ENCODE assay signal across 16 cellular contexts in genomic region chr19:8338835-8339234, GRCh38.
"Had no signal": no experiment of that assay in that cellular context is flagged by ENCODE, and none has a peak within 500 bp of the region (broad histone marks: within the 10 kb centered on the region; RNA-seq: fewer than 3 reads in every experiment).

No MANE protein-coding gene starts in this region.

- H3K4me3 ChIP-seq: heart left ventricle, pancreas had no signal

- H3K9me3 ChIP-seq: heart left ventricle, pancreas had no signal

- DNase-seq: effector memory CD8-positive, alpha-beta T cell; foreskin melanocyte; heart left ventricle; hippocampal formation; left ventricle myocardium superior; mesendoderm; naive B cell; occipital lobe; right cardiac atrium; small intestine; stimulated activated CD4-positive, alpha-beta T cell treated with anti-CD3 and anti-CD28 coated beads, Interleukin-12 subunit alpha, Interleukin-12 subunit beta, amount 100 ng/mL, for 4 hours; stimulated activated naive CD4-positive, alpha-beta T cell treated with Interleukin-2 at 50 U/mL for 16 hours; trophoblast cell had no signal

- FAIRE-seq: endothelial cell of umbilical vein, islet of Langerhans, pancreas, small intestine had no signal

- H3K36me3 ChIP-seq: pancreas had no signal

- H3K27ac ChIP-seq: pancreas had no signal

- ATAC-seq: effector memory CD8-positive, alpha-beta T cell; heart left ventricle; left ventricle myocardium superior; pancreas; right cardiac atrium had no signal
